ENCODE assay signal across 20 cellular contexts in the genomic region with DNA sequence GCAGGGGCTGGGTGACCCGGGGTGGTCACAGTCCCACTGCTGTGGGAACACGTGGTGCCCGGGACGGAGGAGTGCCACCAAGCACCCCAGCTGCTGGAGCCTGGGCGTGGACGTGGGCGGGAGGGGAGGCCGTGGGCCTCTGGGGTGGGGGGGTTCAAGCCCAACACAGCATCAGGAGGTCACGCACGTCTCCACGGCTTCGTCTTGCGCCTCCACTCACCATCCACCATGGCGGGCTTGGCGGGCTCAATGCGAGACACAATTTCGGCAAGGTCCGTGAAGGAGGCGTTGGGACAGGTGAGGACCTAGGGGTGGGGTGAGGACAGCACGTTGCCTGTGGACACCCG. TPM values are rescaled to one million over a fixed set of nuclear protein-coding genes. Genes with fewer than 3 reads are reported as not detected.
DNase-seq lines count a peak whose midpoint lies in the region; ATAC-seq and TF ChIP-seq lines count a peak whose summit lies in the region.
"Had no signal": no experiment of that assay in that cellular context is flagged by ENCODE, and none has a peak within 500 bp of the region (broad histone marks: within the 10 kb centered on the region; RNA-seq: fewer than 3 reads in every experiment).

No MANE protein-coding gene starts in this region.

- intact Hi-C loops in CD4-positive, alpha-beta T cell (cut with DNase I, micrococcal nuclease): loop anchor here in 1 of 2 experiments (5.0 kb wide), 1 partner anchor 159 kb away; a partner anchor contains a TSS
- intact Hi-C loops in natural killer cell (cut with micrococcal nuclease): loop anchor here (5.0 kb wide), 1 partner anchor 39 kb away; a partner anchor contains a TSS

- peak overlapping the region; percentile 81 for H3K27ac ChIP-seq in CD4-positive, alpha-beta T cell (ENCODE audit: low read depth, low read length)
- H3K27ac ChIP-seq: GM23248, suprapubic skin had no signal

- peaks cover 9% of the 10 kb centered on the region for H3K36me3 Mint-ChIP-seq in CD4-positive, alpha-beta T cell (ENCODE audit: low read depth)
- no peaks in the 10 kb centered on the region for H3K36me3 Mint-ChIP-seq in activated naive CD8-positive, alpha-beta T cell
- H3K36me3 Mint-ChIP-seq in natural killer cell: no peaks in the 10 kb centered on the region

- peak overlapping the region; percentile 8; the same call in 1 of the 2 replicates for H3K4me3 ChIP-seq in GM12864 (ENCODE audit: low read depth, low read length)
- H3K4me3 ChIP-seq: GM23248, MG63, suprapubic skin had no signal

- H3K4me1 Mint-ChIP-seq in CD4-positive, alpha-beta T cell (ENCODE audit: low read depth): peaks cover 33% of the 10 kb centered on the region
- H3K4me1 Mint-ChIP-seq in activated naive CD8-positive, alpha-beta T cell (ENCODE audit: low read depth): peaks cover 23% of the 10 kb centered on the region
- H3K4me1 Mint-ChIP-seq in natural killer cell: peaks cover 0 to 39% of the 10 kb centered on the region in 2 donors

- H3K27ac Mint-ChIP-seq in CD4-positive, alpha-beta T cell: peak overlapping the region; percentile 95
- H3K27ac Mint-ChIP-seq in activated naive CD8-positive, alpha-beta T cell: peak overlapping the region; percentile 28
- peak overlapping the region; percentile 70 to 87 for H3K27ac Mint-ChIP-seq in natural killer cell

- peak overlapping the region; percentile 34 for H3K4me3 Mint-ChIP-seq in CD4-positive, alpha-beta T cell
- H3K4me3 Mint-ChIP-seq in activated naive CD8-positive, alpha-beta T cell: peak overlapping the region; percentile 52
- H3K4me3 Mint-ChIP-seq in natural killer cell: peak overlapping the region; percentile 59

- H3K27me3 ChIP-seq in CD4-positive, alpha-beta T cell (ENCODE audit: control insufficient read depth, insufficient read depth, low read length): no peaks in the 10 kb centered on the region
- H3K27me3 ChIP-seq: BE2C, MG63, suprapubic skin had no signal

- no peaks in the 10 kb centered on the region for H3K9me3 Mint-ChIP-seq in CD4-positive, alpha-beta T cell
- H3K9me3 Mint-ChIP-seq in activated naive CD8-positive, alpha-beta T cell (ENCODE audit: low read depth): no peaks in the 10 kb centered on the region
- no peaks in the 10 kb centered on the region for H3K9me3 Mint-ChIP-seq in natural killer cell

- no peaks in the 10 kb centered on the region for H3K27me3 Mint-ChIP-seq in CD4-positive, alpha-beta T cell
- H3K27me3 Mint-ChIP-seq in activated naive CD8-positive, alpha-beta T cell: no peaks in the 10 kb centered on the region
- no peaks in the 10 kb centered on the region for H3K27me3 Mint-ChIP-seq in natural killer cell (ENCODE audit: low read depth in 2 of 2)

- no peak for ATAC-seq in CD4-positive, alpha-beta T cell (ENCODE audit: poor library complexity)
- no peak for ATAC-seq in natural killer cell
- no peak for ATAC-seq in GM18502 (IDR thresholded peaks at IDR 0.05; ENCODE audit: poor library complexity, unreplicated experiment)
- ATAC-seq in HG02981 (IDR thresholded peaks at IDR 0.05; ENCODE audit: unreplicated experiment): no peak
- ATAC-seq: left lobe of liver, PC-3 had no signal

- CTCF ChIA-PET in CD4-positive, alpha-beta T cell (lab: Charles Lee): interaction anchor here (1.0 kb wide), 1 partner anchor 19 kb away, joined by 3 read pairs; no protein-coding TSS in a partner anchor

- TF ChIP-seq CTCF in CD4-positive, alpha-beta T cell (IDR thresholded peaks at IDR 0.05): no peak
- TF ChIP-seq CTCF in GM12864 (IDR thresholded peaks at IDR 0.05; ENCODE audit: low read depth, low read length, missing control alignments) (no peak), natural killer cell (IDR thresholded peaks at IDR 0.05) (peak; percentile 1)

- no peaks in the 10 kb centered on the region for H3K9me3 ChIP-seq in CD4-positive, alpha-beta T cell (ENCODE audit: control insufficient read depth, low read length)
- H3K9me3 ChIP-seq: BE2C, MG63, SK-N-SH, suprapubic skin had no signal

- DNase-seq in CD4-positive, alpha-beta T cell: peak in 1 of 10 experiments; percentile 38
- DNase-seq in GM12864 (ENCODE audit: low read depth): no peak
- no peak for DNase-seq in natural killer cell
- DNase-seq in activated CD4-positive, CD25-positive, alpha-beta regulatory T cell (lab: John Stamatoyannopoulos, UW): no peak
- DNase-seq: caudate nucleus, GM23248, MG63, NCI-H2029, NCI-H524, PC-3 had no signal

- POLR2A ChIA-PET in CD4-positive, alpha-beta T cell (lab: Charles Lee): interaction anchor here (0.8 to 2.3 kb wide), 3 partner anchors 9 to 91 kb away, joined by 3 to 9 read pairs (median 5); a partner anchor contains a TSS

RNA-seq across cellular contexts. Expression of a gene that starts 2.2 kb away (rescaled TPM):
- 100 to 1,000 TPM; 104 to 109 TPM for total RNA-seq in CD4-positive, alpha-beta T cell
- total RNA-seq in natural killer cell: 100 to 1,000 TPM in 1 of 3 donors, 10 to 100 TPM in 2; 78.1 to 111 (median 87.8) TPM

RNA-seq across cellular contexts. Expression of a gene that starts 20.1 kb away (rescaled TPM):
- not detected for total RNA-seq in CD4-positive, alpha-beta T cell
- total RNA-seq in natural killer cell: not detected
- total RNA-seq: GM23248, HT1080, PC-3, posterior vena cava, suprapubic skin had no signal

RNA-seq across cellular contexts. Expression of a gene that starts 38.1 kb away (rescaled TPM):
- total RNA-seq in CD4-positive, alpha-beta T cell: 1 to 10 TPM; 6.7 to 7.7 TPM
- 1 to 10 TPM; 4.7 to 10.0 (median 7.7) TPM for total RNA-seq in natural killer cell
- total RNA-seq: fibroblast of villous mesenchyme, HT1080 had no signal

RNA-seq across cellular contexts. Expression of a gene that starts 38.3 kb away (rescaled TPM):
- 10 to 100 TPM; 14.9 to 16.9 TPM for total RNA-seq in CD4-positive, alpha-beta T cell
- total RNA-seq in natural killer cell: 10 to 100 TPM; 28.0 to 35.3 (median 29.6) TPM

Comparison
In these comparisons a context has a peak if more than half of its experiments do, and no peak if none do; other contexts are left out.
1. H3K27ac Mint-ChIP-seq: peak in every context shown above with its lines; median percentile 95 in CD4-positive, alpha-beta T cell; 78 in natural killer cell; 28 in activated naive CD8-positive, alpha-beta T cell.